Comparison of ENCODE assay signal across 11 cellular contexts in the genomic region with DNA sequence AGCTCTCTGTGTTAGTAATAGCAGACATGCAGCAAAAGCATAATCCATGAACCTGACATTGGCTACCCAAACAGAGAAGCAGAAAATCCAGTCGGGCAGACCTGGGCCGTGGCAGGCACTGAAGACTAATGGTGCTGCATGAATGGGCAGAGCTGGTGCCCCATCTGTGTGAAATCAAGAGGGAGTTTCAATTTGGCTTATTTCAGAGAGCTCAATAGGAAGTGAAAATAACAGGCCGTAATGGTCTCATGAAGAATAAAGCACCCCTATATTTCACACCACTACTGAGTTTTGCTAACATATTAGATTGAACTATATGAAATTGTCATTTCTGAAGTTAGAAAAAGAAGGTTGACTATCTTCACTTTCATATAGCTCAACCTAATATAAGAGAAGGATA.
DNase-seq lines count a peak whose midpoint lies in the region; ATAC-seq, FAIRE-seq and TF ChIP-seq lines count a peak whose summit lies in the region.
"Had no signal": no experiment of that assay in that cellular context is flagged by ENCODE, and none has a peak within 500 bp of the region (broad histone marks: within the 10 kb centered on the region; RNA-seq: fewer than 3 reads in every experiment).

No MANE protein-coding gene starts in this region.

- no peak for TF ChIP-seq POLR2A in H54 (IDR thresholded peaks at IDR 0.05; ENCODE audit: low read depth, low read length)

- no peak for FAIRE-seq in H54 (lab: Jason Lieb, UNC)
- FAIRE-seq: H1 had no signal

- no peak overlapping the region for H3K27ac Mint-ChIP-seq in Calu3 (ENCODE audit: unreplicated experiment)

- H3K4me1 Mint-ChIP-seq in Calu3 (ENCODE audit: low read depth, unreplicated experiment), result peaks cover 21% of the 10 kb centered on the region

- ATAC-seq in GM19351 (IDR thresholded peaks at IDR 0.05; ENCODE audit: unreplicated experiment), result peak; percentile 95
- peak; percentile 94 for ATAC-seq in HG02943 (IDR thresholded peaks at IDR 0.05; ENCODE audit: low read depth, unreplicated experiment)

- no TSS peak for BruUV-seq in Calu3 (replicated peaks; lab: Mats Ljungman, UMichigan)

- no peaks in the 10 kb centered on the region for H3K27me3 Mint-ChIP-seq in Calu3 (ENCODE audit: unreplicated experiment)

- intact Hi-C loops in Calu3 (cut with micrococcal nuclease; ENCODE audit: unreplicated experiment), result no loop called here

- H3K9me3 Mint-ChIP-seq in Calu3 (ENCODE audit: low read depth, unreplicated experiment), result no peaks in the 10 kb centered on the region

- DNase-seq in Calu3, result peak; percentile 16
- DNase-seq in NCI-H1694 (lab: John Stamatoyannopoulos, UW), result peak; percentile 11
- DNase-seq in H54 (ENCODE audit: insufficient read length, low spot score), result no peak
- DNase-seq in NCI-H1092 treated with DMSO at 0.1 percent for 48 hours (lab: John Stamatoyannopoulos, UW), result no peak
- no peak for DNase-seq in midbrain (lab: John Stamatoyannopoulos, UW)
- no peak for DNase-seq in AG08395 (ENCODE audit: low spot score)
- DNase-seq: NCI-H1930; stimulated activated CD4-positive, alpha-beta T cell treated with anti-CD3 and anti-CD28 coated beads, Interleukin-15, amount 100 ng/mL, for 24 hours had no signal

- H3K36me3 Mint-ChIP-seq in Calu3 (ENCODE audit: insufficient read depth, unreplicated experiment), result no peaks in the 10 kb centered on the region

- no peak overlapping the region for H3K4me3 Mint-ChIP-seq in Calu3 (ENCODE audit: low read depth, unreplicated experiment)

- CTCF ChIA-PET in Calu3 (lab: Charles Lee), result interaction anchor here (1.6 kb wide), 1 partner anchor 9 kb away, joined by 7 read pairs; no protein-coding TSS in a partner anchor

- TF ChIP-seq CTCF in Calu3 (IDR thresholded peaks at IDR 0.05; ENCODE audit: unreplicated experiment), result no peak

Comparison
In these comparisons a context has a peak if more than half of its experiments do, and no peak if none do; other contexts are left out.
1. DNase-seq: peak in Calu3 (single experiment) and NCI-H1694 (single experiment); none in H54 (single experiment), NCI-H1092 treated with DMSO at 0.1 percent for 48 hours (single experiment), midbrain (single experiment) and AG08395 (single experiment).